30 cellular contexts compared by ENCODE assay signal in the genomic region with DNA sequence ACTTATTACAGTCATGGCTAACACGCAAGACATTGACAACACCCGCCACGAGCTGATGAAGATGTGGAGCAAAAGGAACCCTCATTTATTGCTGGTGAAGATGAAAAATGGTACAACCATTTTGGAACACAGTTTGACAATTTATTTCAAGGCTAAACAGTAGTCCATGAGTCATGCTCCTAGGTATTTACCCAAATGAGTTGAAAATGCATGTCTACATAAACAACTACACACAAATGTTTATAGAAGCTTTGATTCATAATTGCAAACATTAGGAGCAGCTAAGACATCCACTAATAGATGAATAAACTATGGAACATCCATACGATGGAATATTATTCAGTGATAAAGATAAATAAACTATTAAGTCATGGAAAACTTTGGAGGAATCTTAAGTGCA.
"Had no signal": no experiment of that assay in that cellular context is flagged by ENCODE, and none has a peak within 500 bp of the region (broad histone marks: within the 10 kb centered on the region; RNA-seq: fewer than 3 reads in every experiment).

No MANE protein-coding gene starts in this region.

- H3K36me3 ChIP-seq: breast epithelium, esophagus muscularis mucosa, gastroesophageal sphincter had no signal

- H3K4me1 Mint-ChIP-seq: activated CD4-positive, alpha-beta T cell treated with anti-CD3 and anti-CD28 coated beads for 36 hours; activated CD4-positive, alpha-beta T cell treated with anti-CD3 and anti-CD28 coated beads, Interleukin-2, amount 10 ng/mL, durations not matched to agents 7 days and 5 days; activated T-helper 17 cell treated with anti-CD3 and anti-CD28 coated beads, Interleukin-2, amount 50 U/mL, for 72 hours; central memory CD8-positive, alpha-beta T cell had no signal

- H3K9me3 ChIP-seq: breast epithelium, esophagus muscularis mucosa, gastroesophageal sphincter had no signal

- H3K27me3 ChIP-seq: breast epithelium, esophagus muscularis mucosa, foreskin keratinocyte, gastroesophageal sphincter had no signal

- DNase-seq: activated CD4-positive, alpha-beta T cell treated with anti-CD3 and anti-CD28 coated beads for 36 hours; activated CD4-positive, alpha-beta T cell treated with anti-CD3 and anti-CD28 coated beads, Interleukin-2, amount 10 ng/mL, durations not matched to agents 7 days and 5 days; activated CD4-positive, alpha-beta T cell treated with anti-CD3 and anti-CD28 coated beads, Interleukin-2, amount 50 U/mL, for 4 hours; activated CD4-positive, CD25-positive, alpha-beta regulatory T cell; activated CD4-positive, CD25-positive, alpha-beta regulatory T cell treated with anti-CD3 and anti-CD28 coated beads, Interleukin-2, amount 50 U/mL, for 72 hours; activated CD8-positive, alpha-beta memory T cell treated with anti-CD3 and anti-CD28 coated beads for 24 hours; activated CD8-positive, alpha-beta T cell treated with anti-CD3 and anti-CD28 coated beads for 36 hours; activated effector memory CD4-positive, alpha-beta T cell treated with Interleukin-2 at 50 U/mL for 16 hours; activated gamma-delta T cell treated with Interleukin-2 at 50 U/mL for 16 hours; activated naive CD4-positive, alpha-beta T cell treated with anti-CD3 and anti-CD28 coated beads, Interleukin-2, amount 50 U/mL, for 16 hours; activated naive CD4-positive, alpha-beta T cell treated with Interleukin-2 at 50 U/mL for 16 hours; activated T-cell treated with anti-CD3 and anti-CD28 coated beads, Interleukin-2, amount 50 U/mL, for 4 hours; amygdala; aorta; dorsolateral prefrontal cortex; effector memory CD4-positive, alpha-beta T cell; endodermal cell; erythroblast; hippocampal formation; T-helper 2 cell had no signal

- H3K27ac ChIP-seq: breast epithelium, coronary artery, dorsolateral prefrontal cortex, esophagus muscularis mucosa, foreskin keratinocyte, gastroesophageal sphincter had no signal

- H3K4me1 ChIP-seq: breast epithelium, esophagus muscularis mucosa, gastroesophageal sphincter had no signal

- H3K36me3 Mint-ChIP-seq: activated naive CD8-positive, alpha-beta T cell; brain had no signal

- H3K4me3 Mint-ChIP-seq: activated CD4-positive, alpha-beta T cell treated with anti-CD3 and anti-CD28 coated beads for 36 hours; activated CD4-positive, alpha-beta T cell treated with anti-CD3 and anti-CD28 coated beads, Interleukin-2, amount 10 ng/mL, durations not matched to agents 7 days and 5 days; activated CD8-positive, alpha-beta T cell treated with anti-CD3 and anti-CD28 coated beads for 36 hours; activated naive CD8-positive, alpha-beta T cell; activated T-cell treated with anti-CD3 and anti-CD28 coated beads, Interleukin-2, amount 50 U/mL, for 4 hours; activated T-helper 17 cell treated with anti-CD3 and anti-CD28 coated beads, Interleukin-2, amount 50 U/mL, for 72 hours; brain; central memory CD8-positive, alpha-beta T cell; dendritic cell treated with granulocyte-macrophage colony-stimulating factor and Interleukin-4, amounts not matched to agents 40 ng/mL and 50 ng/mL, for 4 days; endodermal cell had no signal

- H3K9me3 Mint-ChIP-seq: endodermal cell had no signal

- H3K4me3 ChIP-seq: breast epithelium, coronary artery, dorsolateral prefrontal cortex, esophagus muscularis mucosa, gastroesophageal sphincter had no signal

- H3K27ac Mint-ChIP-seq: activated CD4-positive, alpha-beta T cell treated with anti-CD3 and anti-CD28 coated beads for 36 hours; activated CD4-positive, alpha-beta T cell treated with anti-CD3 and anti-CD28 coated beads, Interleukin-2, amount 10 ng/mL, durations not matched to agents 7 days and 5 days; activated CD8-positive, alpha-beta T cell treated with anti-CD3 and anti-CD28 coated beads for 36 hours; activated naive CD8-positive, alpha-beta T cell; activated T-helper 17 cell treated with anti-CD3 and anti-CD28 coated beads, Interleukin-2, amount 50 U/mL, for 72 hours; brain; dendritic cell treated with granulocyte-macrophage colony-stimulating factor and Interleukin-4, amounts not matched to agents 40 ng/mL and 50 ng/mL, for 4 days; endodermal cell had no signal

- H3K27me3 Mint-ChIP-seq: activated CD4-positive, alpha-beta T cell treated with anti-CD3 and anti-CD28 coated beads for 36 hours; activated CD4-positive, alpha-beta T cell treated with anti-CD3 and anti-CD28 coated beads, Interleukin-2, amount 10 ng/mL, durations not matched to agents 7 days and 5 days; activated CD8-positive, alpha-beta T cell treated with anti-CD3 and anti-CD28 coated beads for 36 hours; activated naive CD8-positive, alpha-beta T cell; activated T-helper 17 cell treated with anti-CD3 and anti-CD28 coated beads, Interleukin-2, amount 50 U/mL, for 72 hours; central memory CD8-positive, alpha-beta T cell; dendritic cell treated with granulocyte-macrophage colony-stimulating factor and Interleukin-4, amounts not matched to agents 40 ng/mL and 50 ng/mL, for 4 days had no signal
